6 cellular contexts compared by ENCODE assay signal in genomic region chr1:152520561-152521090, GRCh38. TPM values are rescaled to one million over a fixed set of nuclear protein-coding genes. Genes with fewer than 3 reads are reported as not detected.
"Had no signal": no experiment of that assay in that cellular context is flagged by ENCODE, and none has a peak within 500 bp of the region (broad histone marks: within the 10 kb centered on the region; RNA-seq: fewer than 3 reads in every experiment).

No MANE protein-coding gene starts in this region.

- DNase-seq: H9, HCEC 1CT, IMR-90 had no signal

- ATAC-seq: GM23338 had no signal

- H3K4me3 ChIP-seq: GM23338 had no signal

RNA-seq across cellular contexts. Expression of gene CRCT1, which starts 6.3 kb away (rescaled TPM):
- total RNA-seq: GM23338, H1, H9, IMR-90 had no signal

RNA-seq across cellular contexts. Expression of gene LCE5A, which starts 10.0 kb away (rescaled TPM):
- total RNA-seq: GM23338, H1, H9, HT-29, IMR-90 had no signal

RNA-seq across cellular contexts. Expression of gene LCE3E, which starts 46.0 kb away (rescaled TPM):
- total RNA-seq: GM23338, H1, H9, HT-29, IMR-90 had no signal

RNA-seq across cellular contexts. Expression of gene LCE3D, which starts 59.7 kb away (rescaled TPM):
- total RNA-seq: GM23338, H1, H9, HT-29, IMR-90 had no signal
